In the genomic region with DNA sequence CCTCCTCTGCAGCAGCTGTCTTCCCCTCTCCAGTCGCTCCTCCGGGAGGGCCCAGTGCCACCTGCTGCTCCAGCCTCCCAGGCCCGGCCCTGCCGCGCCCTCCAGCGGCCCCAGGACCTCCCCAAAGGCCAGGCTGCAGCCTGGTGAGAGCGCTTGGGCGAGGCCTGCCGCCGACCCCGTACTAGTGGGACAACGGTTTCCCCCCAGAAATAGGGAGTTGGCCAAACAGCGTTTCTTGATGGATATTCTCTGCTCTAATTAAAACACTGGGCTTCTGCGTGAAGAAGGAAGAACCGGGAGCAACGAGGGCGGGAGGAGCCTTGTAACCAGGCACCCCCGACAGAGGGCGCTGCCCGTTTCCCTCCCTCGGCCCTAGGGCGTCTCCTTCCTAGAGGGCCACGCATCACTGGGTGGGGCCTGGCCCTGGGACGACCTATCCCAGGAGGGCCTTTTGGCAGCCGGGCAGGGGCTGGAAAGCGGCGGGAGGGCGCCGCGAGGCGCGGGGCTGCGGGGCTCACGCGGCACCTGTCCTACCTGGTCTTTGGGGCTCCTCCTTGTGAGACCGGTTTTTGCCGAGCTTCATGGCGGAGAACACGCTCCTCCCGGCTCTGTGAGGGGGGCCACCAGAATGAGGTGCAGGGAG, we compare ENCODE assay signal across 8 cellular contexts. TPM values are rescaled to one million over a fixed set of nuclear protein-coding genes. Genes with fewer than 3 reads are reported as not detected.
DNase-seq lines count a peak whose midpoint lies in the region; ATAC-seq, FAIRE-seq and TF ChIP-seq lines count a peak whose summit lies in the region.

No MANE protein-coding gene starts in this region.

- no peaks in the 10 kb centered on the region for H3K36me3 ChIP-seq in KMS-11 (ENCODE audit: insufficient read depth)
- no peaks in the 10 kb centered on the region for H3K36me3 ChIP-seq in neural progenitor cell
- H3K36me3 ChIP-seq in stomach, result no peaks in the 10 kb centered on the region

- no peak for ATAC-seq in GM18519 (IDR thresholded peaks at IDR 0.05; ENCODE audit: low FRiP score, unreplicated experiment)

- peak overlapping the region; percentile 70 for H3K4me3 Mint-ChIP-seq in neural progenitor cell

- H3K36me3 Mint-ChIP-seq in neural progenitor cell, result no peaks in the 10 kb centered on the region

- peak overlapping the region; percentile 83 for H3K4me3 ChIP-seq in KMS-11 (IDR thresholded peaks at IDR 0.05; ENCODE audit: insufficient read depth, low read depth, low read length)
- peak overlapping the region; percentile 57 for H3K4me3 ChIP-seq in neural progenitor cell
- peak overlapping the region; percentile 39 to 54 (median 50) for H3K4me3 ChIP-seq in stomach

- no peak overlapping the region for H3K27ac ChIP-seq in KMS-11
- H3K27ac ChIP-seq in neural progenitor cell, result no peak overlapping the region
- peak overlapping the region in 3 of 5 donors; percentile 10 to 44 (median 23) for H3K27ac ChIP-seq in stomach

- TF ChIP-seq EP300 in stomach (IDR thresholded peaks at IDR 0.05), result no peak

- H3K27me3 ChIP-seq in KMS-11 (ENCODE audit: insufficient read depth, low read depth) (peaks cover 3% of the 10 kb centered on the region; the same call in 1 of the 2 replicates), neural progenitor cell (peaks cover 19% of the 10 kb centered on the region), stomach (peaks cover 0 to 31% (median 0%) of the 10 kb centered on the region in 3 donors)

- peaks cover 15% of the 10 kb centered on the region for H3K27me3 Mint-ChIP-seq in neural progenitor cell (ENCODE audit: insufficient read depth, low read depth)

- peak; percentile 91 for TF ChIP-seq CTCF in KMS-11 (conservative IDR thresholded peaks at IDR 0.05; ENCODE audit: low read depth, low read length)
- peak; percentile 97 for TF ChIP-seq CTCF in neural progenitor cell (IDR thresholded peaks at IDR 0.05)
- peak in 5 of 7 experiments; percentile 63 to 92 (median 78) for TF ChIP-seq CTCF in stomach (IDR thresholded peaks at IDR 0.05)

- no peak for TF ChIP-seq POLR2A in stomach (IDR thresholded peaks at IDR 0.05)

- H3K27ac Mint-ChIP-seq in neural progenitor cell, result no peak overlapping the region

- H3K4me1 Mint-ChIP-seq in neural progenitor cell, result peaks cover 16% of the 10 kb centered on the region

- H3K4me1 ChIP-seq in KMS-11 (ENCODE audit: low read depth, poor library complexity, severe bottlenecking) (no peaks in the 10 kb centered on the region), neural progenitor cell (peaks cover 10% of the 10 kb centered on the region), stomach (peaks cover 9 to 13% (median 12%) of the 10 kb centered on the region in 4 donors)

- peak overlapping the region; percentile 18; the same call in 1 of the 2 replicates for H3K9ac ChIP-seq in KMS-11
- H3K9ac ChIP-seq in neural progenitor cell, result no peak overlapping the region

- 0 to 3% (median 2%) methylated on average over 7 to 40 of the region's 40 CpGs for WGBS in stomach, 5 donors

- H3K79me2 ChIP-seq in KMS-11 (ENCODE audit: insufficient read depth, low read depth), result no peaks in the 10 kb centered on the region
- no peaks in the 10 kb centered on the region for H3K79me2 ChIP-seq in neural progenitor cell (ENCODE audit: low read depth)

- H3K4me2 ChIP-seq in KMS-11, result peak overlapping the region; percentile 58; the same call in 1 of the 2 replicates
- peak overlapping the region; percentile 94 for H3K4me2 ChIP-seq in neural progenitor cell

- H2AFZ ChIP-seq in KMS-11 (ENCODE audit: low read depth) (peak overlapping the region; percentile 94), neural progenitor cell (replicated peaks) (peak overlapping the region; percentile 100)

- peaks cover 2% of the 10 kb centered on the region for H3K9me3 Mint-ChIP-seq in neural progenitor cell

- H4K20me1 ChIP-seq in KMS-11 (ENCODE audit: insufficient read depth), result no peaks in the 10 kb centered on the region
- no peaks in the 10 kb centered on the region for H4K20me1 ChIP-seq in neural progenitor cell (ENCODE audit: low read depth)

- FAIRE-seq in GM18507 (lab: Jason Lieb, UNC) (peak; percentile 60), frontal cortex (lab: Jason Lieb, UNC) (no peak)

- intact Hi-C loops in stomach (cut with DNase I; ENCODE audit: low total_unique reads), result no loop called here

- H3K9me3 ChIP-seq in neural progenitor cell (ENCODE audit: low read depth) (no peaks in the 10 kb centered on the region), stomach (no peaks in the 10 kb centered on the region)

- H3F3A ChIP-seq in neural progenitor cell (ENCODE audit: low read depth), result no peaks in the 10 kb centered on the region

- peak; percentile 70 for DNase-seq in GM18507 (ENCODE audit: extremely low spot score, insufficient read length, low read depth)
- peak; percentile 82 for DNase-seq in RPMI8226
- DNase-seq in activated T-helper 9 cell treated with anti-CD3 and anti-CD28 coated beads, Interleukin-2, amount 50 U/mL, for 16 hours (ENCODE audit: low read depth), result peak; percentile 70
- DNase-seq in frontal cortex (ENCODE audit: low spot score in 2 of 2), result peak; percentile 69 to 86
- DNase-seq in neural progenitor cell (ENCODE audit: low spot score), result peak; percentile 93
- peak; percentile 82 for DNase-seq in stomach

RNA-seq across cellular contexts. Expression of a gene that starts 25.4 kb away (rescaled TPM):
- total RNA-seq in frontal cortex, result 1.6 TPM
- total RNA-seq in neural progenitor cell (ENCODE audit: low replicate concordance), result 0.36 and 0.84 TPM in 2 replicates
- 1 to 10 TPM in 1 of 5 donors, under 1 TPM in 2, not detected in 2; 0.29 to 3.6 (median 0.37) TPM for total RNA-seq in stomach
- polyA plus RNA-seq in stomach, result under 1 TPM in 2 of 3 donors, not detected in 1; 0.06 to 0.18 TPM

Comparison
In these comparisons a context has a peak if more than half of its experiments do, and no peak if none do; other contexts are left out.
1. H3K27ac ChIP-seq: peak in stomach (3 of 5); none in KMS-11 (single experiment) and neural progenitor cell (single experiment).
2. Peak in every context shown above with its lines, with median percentiles within 50 percentile points of each other: DNase-seq, H3K4me3 ChIP-seq and CTCF ChIP-seq.